In genomic region chr22:40202225-40202944, GRCh38 we compare ENCODE assay signal across 11 cellular contexts. TPM values are rescaled to one million over a fixed set of nuclear protein-coding genes. Genes with fewer than 3 reads are reported as not detected.
DNase-seq lines count a peak whose midpoint lies in the region; ATAC-seq and TF ChIP-seq lines count a peak whose summit lies in the region.
"Had no signal": no experiment of that assay in that cellular context is flagged by ENCODE, and none has a peak within 500 bp of the region (broad histone marks: within the 10 kb centered on the region; RNA-seq: fewer than 3 reads in every experiment).

No MANE protein-coding gene starts in this region.

- peak overlapping the region; percentile 87 for H3K27ac Mint-ChIP-seq in activated naive CD4-positive, alpha-beta T cell treated with anti-CD3 and anti-CD28 coated beads for 36 hours
- H3K27ac Mint-ChIP-seq in stimulated activated memory B cell treated with anti-CD40 and anti-IgM and Interleukin-4, amounts not matched to agents 10 μg/mL and 1 μg/mL and 100 μg/mL, for 72 hours: peak overlapping the region; percentile 71

- peaks cover 14% of the 10 kb centered on the region for H3F3A ChIP-seq in MM.1S (ENCODE audit: insufficient read depth, low read length)

- peak overlapping the region; percentile 41 for H3K4me3 ChIP-seq in MM.1S (ENCODE audit: low read length)

- peaks cover 40% of the 10 kb centered on the region for H3K4me1 ChIP-seq in MM.1S (ENCODE audit: low read length)

- no peaks in the 10 kb centered on the region for H3K9me3 Mint-ChIP-seq in activated naive CD4-positive, alpha-beta T cell treated with anti-CD3 and anti-CD28 coated beads for 36 hours
- no peaks in the 10 kb centered on the region for H3K9me3 Mint-ChIP-seq in stimulated activated memory B cell treated with anti-CD40 and anti-IgM and Interleukin-4, amounts not matched to agents 10 μg/mL and 1 μg/mL and 100 μg/mL, for 72 hours
- H3K9me3 Mint-ChIP-seq: brain had no signal

- intact Hi-C loops in activated naive CD4-positive, alpha-beta T cell treated with anti-CD3 and anti-CD28 coated beads for 36 hours (cut with micrococcal nuclease): loop anchor here (2.0 kb wide), 2 partner anchors 48 to 144 kb away; partner anchors contain the start of gene ADSL

- DNase-seq in activated naive CD4-positive, alpha-beta T cell treated with anti-CD3 and anti-CD28 coated beads for 36 hours: no peak
- no peak for DNase-seq in activated naive CD4-positive, alpha-beta T cell treated with anti-CD3 and anti-CD28 coated beads, Interleukin-2, amount 50 U/mL, for 16 hours
- peak; percentile 31 for DNase-seq in MM.1S
- peak; percentile 62 for DNase-seq in cerebellar cortex (ENCODE audit: low spot score)
- no peak for DNase-seq in cerebellum (ENCODE audit: low spot score)
- DNase-seq: hypothalamus; stimulated activated naive CD4-positive, alpha-beta T cell treated with Interleukin-2 at 50 U/mL for 16 hours had no signal

- no peaks in the 10 kb centered on the region for H3K36me3 ChIP-seq in MM.1S (replicated peaks; ENCODE audit: insufficient read depth, low read length)

- no peak overlapping the region for H2AFZ ChIP-seq in MM.1S (ENCODE audit: low read length)

- no peaks in the 10 kb centered on the region for H3K9me2 ChIP-seq in MM.1S (replicated peaks; ENCODE audit: insufficient read depth, low read length)

- peak overlapping the region; percentile 3; the same call in 1 of the 2 replicates for H3K9ac ChIP-seq in MM.1S (ENCODE audit: low read length)

- no peak for ATAC-seq in stimulated activated memory B cell treated with anti-CD40 and anti-IgM and Interleukin-4, amounts not matched to agents 10 μg/mL and 1 μg/mL and 100 μg/mL, for 72 hours
- ATAC-seq in GM18520 (IDR thresholded peaks at IDR 0.05; ENCODE audit: unreplicated experiment): no peak
- ATAC-seq in GM18502 (IDR thresholded peaks at IDR 0.05; ENCODE audit: poor library complexity, unreplicated experiment): no peak

- no peak overlapping the region for H3K4me3 Mint-ChIP-seq in activated naive CD4-positive, alpha-beta T cell treated with anti-CD3 and anti-CD28 coated beads for 36 hours
- no peak overlapping the region for H3K4me3 Mint-ChIP-seq in stimulated activated memory B cell treated with anti-CD40 and anti-IgM and Interleukin-4, amounts not matched to agents 10 μg/mL and 1 μg/mL and 100 μg/mL, for 72 hours

- H4K20me1 ChIP-seq in MM.1S (ENCODE audit: insufficient read depth, low read length): no peaks in the 10 kb centered on the region

- H3K36me3 Mint-ChIP-seq in activated naive CD4-positive, alpha-beta T cell treated with anti-CD3 and anti-CD28 coated beads for 36 hours (ENCODE audit: low read depth): no peaks in the 10 kb centered on the region
- H3K36me3 Mint-ChIP-seq in stimulated activated memory B cell treated with anti-CD40 and anti-IgM and Interleukin-4, amounts not matched to agents 10 μg/mL and 1 μg/mL and 100 μg/mL, for 72 hours: peaks cover 15% of the 10 kb centered on the region

- H3K4me2 ChIP-seq in MM.1S (ENCODE audit: low read depth, low read length): peak overlapping the region; percentile 82

- H3K27me3 ChIP-seq in MM.1S (replicated peaks; ENCODE audit: insufficient read depth, low read length): no peaks in the 10 kb centered on the region

- H3K4me1 Mint-ChIP-seq in activated naive CD4-positive, alpha-beta T cell treated with anti-CD3 and anti-CD28 coated beads for 36 hours (ENCODE audit: low read depth): peaks cover 68% of the 10 kb centered on the region
- H3K4me1 Mint-ChIP-seq in stimulated activated memory B cell treated with anti-CD40 and anti-IgM and Interleukin-4, amounts not matched to agents 10 μg/mL and 1 μg/mL and 100 μg/mL, for 72 hours: peaks cover 62% of the 10 kb centered on the region

- H3K9me3 ChIP-seq in MM.1S (replicated peaks; ENCODE audit: insufficient read depth, low read length): no peaks in the 10 kb centered on the region

- H3K27me3 Mint-ChIP-seq in activated naive CD4-positive, alpha-beta T cell treated with anti-CD3 and anti-CD28 coated beads for 36 hours (ENCODE audit: low read depth): no peaks in the 10 kb centered on the region
- H3K27me3 Mint-ChIP-seq in stimulated activated memory B cell treated with anti-CD40 and anti-IgM and Interleukin-4, amounts not matched to agents 10 μg/mL and 1 μg/mL and 100 μg/mL, for 72 hours: no peaks in the 10 kb centered on the region
- H3K27me3 Mint-ChIP-seq: brain had no signal

- CTCF ChIA-PET in activated naive CD4-positive, alpha-beta T cell treated with anti-CD3 and anti-CD28 coated beads for 36 hours (lab: Charles Lee): interaction anchor here (1.0 to 1.2 kb wide), 4 partner anchors 9 to 145 kb away, joined by 3 to 8 read pairs (median 4); no protein-coding TSS in a partner anchor

- H3K27ac ChIP-seq in MM.1S (ENCODE audit: low read length): peak overlapping the region; percentile 65; the same call in 1 of the 2 replicates

- TF ChIP-seq CTCF in MM.1S (IDR thresholded peaks at IDR 0.05; ENCODE audit: low read length): no peak

- H3K79me2 ChIP-seq in MM.1S (ENCODE audit: low read length): peaks cover 91% of the 10 kb centered on the region

RNA-seq across cellular contexts. Expression of gene TNRC6B, which starts 24.7 kb away (rescaled TPM):
- 10 to 100 TPM; 37.9 TPM for total RNA-seq in activated naive CD4-positive, alpha-beta T cell treated with anti-CD3 and anti-CD28 coated beads for 36 hours
- total RNA-seq in cerebellum: 70.7 TPM

Comparison
In these comparisons a context has a peak if more than half of its experiments do, and no peak if none do; other contexts are left out.
1. DNase-seq: peak in MM.1S (single experiment) and cerebellar cortex (single experiment); none in activated naive CD4-positive, alpha-beta T cell treated with anti-CD3 and anti-CD28 coated beads for 36 hours (single experiment), activated naive CD4-positive, alpha-beta T cell treated with anti-CD3 and anti-CD28 coated beads, Interleukin-2, amount 50 U/mL, for 16 hours (single experiment) and cerebellum (single experiment).